In genomic region chr7:105653441-105654005, GRCh38 we compare ENCODE assay signal across 19 cellular contexts.
DNase-seq lines count a peak whose midpoint lies in the region; ATAC-seq and TF ChIP-seq lines count a peak whose summit lies in the region.
"Had no signal": no experiment of that assay in that cellular context is flagged by ENCODE, and none has a peak within 500 bp of the region (broad histone marks: within the 10 kb centered on the region; RNA-seq: fewer than 3 reads in every experiment).

No MANE protein-coding gene starts in this region.

- H3K4me3 ChIP-seq in Karpas-422 (ENCODE audit: low read length) (no peak overlapping the region), endodermal cell (ENCODE audit: low read length) (no peak overlapping the region), neural progenitor cell (no peak overlapping the region)
- H3K4me3 ChIP-seq: ovary had no signal

- no peaks in the 10 kb centered on the region for H3K27me3 ChIP-seq in CD4-positive, alpha-beta T cell (ENCODE audit: control insufficient read depth, insufficient read depth, low read length)
- no peaks in the 10 kb centered on the region for H3K27me3 ChIP-seq in Karpas-422 (ENCODE audit: low read length)
- no peaks in the 10 kb centered on the region for H3K27me3 ChIP-seq in endodermal cell (ENCODE audit: control insufficient read depth, insufficient read depth, low read length, poor library complexity, severe bottlenecking)
- H3K27me3 ChIP-seq in neural progenitor cell: no peaks in the 10 kb centered on the region
- H3K27me3 ChIP-seq: ovary had no signal

- 86 to 95% methylated on average over 4 to 6 of the region's 6 CpGs for WGBS in endodermal cell (ENCODE audit: insufficient coverage in 1 of 2, insufficient read length in 1 of 2), 2 experiments

- peaks cover 11% of the 10 kb centered on the region for H3K4me1 Mint-ChIP-seq in CD4-positive, alpha-beta T cell (ENCODE audit: low read depth)
- peaks cover 81% of the 10 kb centered on the region for H3K4me1 Mint-ChIP-seq in endodermal cell
- peaks cover 59% of the 10 kb centered on the region for H3K4me1 Mint-ChIP-seq in neural progenitor cell

- H3K27me3 Mint-ChIP-seq in CD4-positive, alpha-beta T cell: no peaks in the 10 kb centered on the region
- H3K27me3 Mint-ChIP-seq in endodermal cell (ENCODE audit: insufficient read depth) (no peaks in the 10 kb centered on the region), neural progenitor cell (ENCODE audit: insufficient read depth, low read depth) (peaks cover 8% of the 10 kb centered on the region)
- H3K27me3 Mint-ChIP-seq: activated naive CD8-positive, alpha-beta T cell; naive B cell had no signal

- H3K4me2 ChIP-seq in Karpas-422 (ENCODE audit: low read depth, low read length, poor library complexity, severe bottlenecking) (no peak overlapping the region), neural progenitor cell (no peak overlapping the region)

- H3K27ac Mint-ChIP-seq in CD4-positive, alpha-beta T cell: peak overlapping the region; percentile 27
- H3K27ac Mint-ChIP-seq in endodermal cell: peak overlapping the region; percentile 81
- H3K27ac Mint-ChIP-seq in neural progenitor cell: peak overlapping the region; percentile 22
- H3K27ac Mint-ChIP-seq: activated naive CD8-positive, alpha-beta T cell had no signal

- no peaks in the 10 kb centered on the region for H3K4me1 ChIP-seq in Karpas-422 (ENCODE audit: low read length)
- peaks cover 53% of the 10 kb centered on the region for H3K4me1 ChIP-seq in endodermal cell (ENCODE audit: control insufficient read depth, insufficient read depth, low read length)
- peaks cover 37% of the 10 kb centered on the region for H3K4me1 ChIP-seq in neural progenitor cell

- POLR2A ChIA-PET in CD4-positive, alpha-beta T cell (lab: Charles Lee): no interaction called here

- no peaks in the 10 kb centered on the region for H3K36me3 ChIP-seq in Karpas-422 (ENCODE audit: insufficient read depth, low read length)
- H3K36me3 ChIP-seq in endodermal cell (ENCODE audit: control insufficient read depth, insufficient read depth, low read length): no peaks in the 10 kb centered on the region
- no peaks in the 10 kb centered on the region for H3K36me3 ChIP-seq in neural progenitor cell
- H3K36me3 ChIP-seq: ovary had no signal

- no peak overlapping the region for H3K4me3 Mint-ChIP-seq in CD4-positive, alpha-beta T cell
- H3K4me3 Mint-ChIP-seq in endodermal cell: peak overlapping the region; percentile 12
- no peak overlapping the region for H3K4me3 Mint-ChIP-seq in neural progenitor cell
- H3K4me3 Mint-ChIP-seq: activated naive CD8-positive, alpha-beta T cell; CD8-positive, alpha-beta memory T cell; naive B cell had no signal

- CTCF ChIA-PET in CD4-positive, alpha-beta T cell (lab: Charles Lee): interaction anchor here (1.6 kb wide), 1 partner anchor 107 kb away, joined by 6 read pairs; no protein-coding TSS in a partner anchor

- H3K36me3 Mint-ChIP-seq in CD4-positive, alpha-beta T cell (ENCODE audit: low read depth): peaks cover 88% of the 10 kb centered on the region
- no peaks in the 10 kb centered on the region for H3K36me3 Mint-ChIP-seq in endodermal cell (ENCODE audit: low read depth)
- H3K36me3 Mint-ChIP-seq in neural progenitor cell: no peaks in the 10 kb centered on the region

- TF ChIP-seq CTCF in CD4-positive, alpha-beta T cell (IDR thresholded peaks at IDR 0.05): no peak
- TF ChIP-seq CTCF in endodermal cell (conservative IDR thresholded peaks at IDR 0.05) (no peak), neural progenitor cell (IDR thresholded peaks at IDR 0.05) (no peak)

- intact Hi-C loops in CD4-positive, alpha-beta T cell (cut with DNase I, micrococcal nuclease): loop anchor here (1.0 to 5.0 kb wide), 5 partner anchors 16 to 499 kb away; partner anchors contain the start of gene ATXN7L1 (in 1 of the 2)

- H3K9me3 ChIP-seq in CD4-positive, alpha-beta T cell (ENCODE audit: control insufficient read depth, low read length): no peaks in the 10 kb centered on the region
- H3K9me3 ChIP-seq in Karpas-422 (ENCODE audit: low read length): no peaks in the 10 kb centered on the region
- H3K9me3 ChIP-seq in endodermal cell (ENCODE audit: control insufficient read depth, low read length): no peaks in the 10 kb centered on the region
- H3K9me3 ChIP-seq in neural progenitor cell (ENCODE audit: low read depth): no peaks in the 10 kb centered on the region
- H3K9me3 ChIP-seq: ovary had no signal

- no peak overlapping the region for H3K9ac ChIP-seq in Karpas-422 (ENCODE audit: low read length)
- no peak overlapping the region for H3K9ac ChIP-seq in endodermal cell (ENCODE audit: extremely low read depth, low read length, poor library complexity, severe bottlenecking)
- no peak overlapping the region for H3K9ac ChIP-seq in neural progenitor cell

- DNase-seq in CD4-positive, alpha-beta T cell: no peak
- DNase-seq in Karpas-422: peak; percentile 32
- DNase-seq in endodermal cell: no peak
- DNase-seq in neural progenitor cell (ENCODE audit: low spot score): no peak
- no peak for DNase-seq in stimulated activated CD4-positive, alpha-beta T cell treated with anti-CD3 and anti-CD28 coated beads, Interleukin-1b, Interleukin-23, amount 100 ng/mL, for 48 hours
- no peak for DNase-seq in stimulated activated CD4-positive, alpha-beta T cell treated with anti-CD3 and anti-CD28 coated beads, Interleukin-4, amount 100 ng/mL, for 1 hour
- DNase-seq: activated CD4-positive, alpha-beta T cell treated with anti-CD3 and anti-CD28 coated beads for 4 hours; CD8-positive, alpha-beta memory T cell; effector CD4-positive, alpha-beta T cell; Kasumi-1; naive B cell; NCI-H1694; NCI-H226; ovary; Right ventricle myocardium superior had no signal

- no peak for ATAC-seq in CD4-positive, alpha-beta T cell (ENCODE audit: poor library complexity)
- no peak for ATAC-seq in GM21381 (IDR thresholded peaks at IDR 0.05; ENCODE audit: unreplicated experiment)
- ATAC-seq: esophagus mucosa, sciatic nerve had no signal

- H2AFZ ChIP-seq in Karpas-422 (ENCODE audit: low read length) (no peak overlapping the region), neural progenitor cell (replicated peaks) (no peak overlapping the region)

- H4K20me1 ChIP-seq in Karpas-422 (ENCODE audit: insufficient read depth, low read depth, low read length) (0 out of 2 replicates have a peak, but pooled peaks cover 10% of the 10 kb centered on the region), neural progenitor cell (ENCODE audit: low read depth) (peaks cover 66% of the 10 kb centered on the region)

- H3F3A ChIP-seq in neural progenitor cell (ENCODE audit: low read depth): peaks cover 25% of the 10 kb centered on the region

- H3K9me3 Mint-ChIP-seq in CD4-positive, alpha-beta T cell: no peaks in the 10 kb centered on the region
- H3K9me3 Mint-ChIP-seq in endodermal cell (no peaks in the 10 kb centered on the region), neural progenitor cell (no peaks in the 10 kb centered on the region)
- H3K9me3 Mint-ChIP-seq: CD8-positive, alpha-beta memory T cell; naive B cell had no signal

- no peaks in the 10 kb centered on the region for H3K9me2 ChIP-seq in Karpas-422 (replicated peaks; ENCODE audit: insufficient read depth, low read length)

- H3K79me2 ChIP-seq in Karpas-422 (ENCODE audit: low read length) (no peaks in the 10 kb centered on the region), neural progenitor cell (ENCODE audit: low read depth) (no peaks in the 10 kb centered on the region)

- H3K27ac ChIP-seq in CD4-positive, alpha-beta T cell (ENCODE audit: low read depth, low read length): no peak overlapping the region
- H3K27ac ChIP-seq in Karpas-422 (ENCODE audit: low read length) (no peak overlapping the region), endodermal cell (ENCODE audit: low read depth, low read length) (no peak overlapping the region), neural progenitor cell (no peak overlapping the region)
- H3K27ac ChIP-seq: ovary had no signal

Comparison
In these comparisons a context has a peak if more than half of its experiments do, and no peak if none do; other contexts are left out.
1. H3K27ac Mint-ChIP-seq: peak in every context shown above with its lines; median percentile 81 in endodermal cell; 27 in CD4-positive, alpha-beta T cell; 22 in neural progenitor cell.